22 cellular contexts compared by ENCODE assay signal in the genomic region with DNA sequence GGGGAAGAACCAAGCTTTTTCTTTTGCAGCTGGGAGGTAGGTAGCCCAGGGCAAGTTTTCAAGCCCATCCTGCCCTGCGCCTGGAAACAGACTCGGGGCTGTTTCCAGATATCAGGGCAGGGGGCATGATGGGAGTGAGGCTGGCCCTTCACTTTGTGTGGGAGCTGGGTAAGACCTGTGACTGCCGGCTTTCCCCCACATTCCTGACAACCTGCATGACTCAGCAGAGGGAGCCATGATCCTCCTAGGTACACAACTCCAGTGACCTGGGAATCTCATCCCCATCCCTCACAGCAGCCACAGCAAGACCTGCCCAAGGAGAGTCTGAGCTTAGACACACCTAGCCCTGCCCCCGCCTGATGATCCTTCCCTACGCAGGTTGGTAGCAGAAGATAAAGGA.
DNase-seq lines count a peak whose midpoint lies in the region; ATAC-seq, FAIRE-seq and TF ChIP-seq lines count a peak whose summit lies in the region.
"Had no signal": no experiment of that assay in that cellular context is flagged by ENCODE, and none has a peak within 500 bp of the region (broad histone marks: within the 10 kb centered on the region; RNA-seq: fewer than 3 reads in every experiment).

No MANE protein-coding gene starts in this region.

- H2BK5ac ChIP-seq in mesenchymal stem cell (ENCODE audit: low read depth, low read length, poor library complexity, severe bottlenecking) = no peak overlapping the region

- no peak overlapping the region for H3K14ac ChIP-seq in mesenchymal stem cell (ENCODE audit: low read length in 2 of 2)

- 0 out of 2 replicates have a peak, but pooled peaks cover 2% of the 10 kb centered on the region for H3K9me3 Mint-ChIP-seq in HFFc6
- peaks cover 6% of the 10 kb centered on the region for H3K9me3 Mint-ChIP-seq in astrocyte (ENCODE audit: unreplicated experiment)
- peaks cover 0 to 24% (median 6%) of the 10 kb centered on the region in 9 donors for H3K9me3 Mint-ChIP-seq in naive thymus-derived CD8-positive, alpha-beta T cell

- H3K9me3 ChIP-seq in A549 (no peaks in the 10 kb centered on the region), astrocyte (ENCODE audit: insufficient read depth, low read depth, low read length) (no peaks in the 10 kb centered on the region), mesenchymal stem cell (ENCODE audit: control insufficient read depth, low read length) (no peaks in the 10 kb centered on the region)
- H3K9me3 ChIP-seq: MG63, Peyer's patch had no signal

- H3K4me1 Mint-ChIP-seq in HFFc6 (ENCODE audit: low read depth) (peaks cover 13% of the 10 kb centered on the region), astrocyte (ENCODE audit: low read depth, unreplicated experiment) (peaks cover 7% of the 10 kb centered on the region)
- H3K4me1 Mint-ChIP-seq in naive thymus-derived CD8-positive, alpha-beta T cell = peaks cover 0 to 8% (median 3%) of the 10 kb centered on the region in 4 donors
- H3K4me1 Mint-ChIP-seq: CD14-positive monocyte had no signal

- no peak overlapping the region for H3K23ac ChIP-seq in mesenchymal stem cell (ENCODE audit: low read length in 2 of 2)

- H3K27ac ChIP-seq in A549 (peak overlapping the region; percentile 44 to 80; a peak in 5 of 6 replicates), astrocyte (ENCODE audit: low read depth, low read length) (no peak overlapping the region), mesenchymal stem cell (ENCODE audit: low read length, poor library complexity, severe bottlenecking) (no peak overlapping the region)
- H3K27ac ChIP-seq: Peyer's patch had no signal

- no peak overlapping the region for H3K18ac ChIP-seq in mesenchymal stem cell (ENCODE audit: low read depth in 1 of 2, low read length in 2 of 2)

- no peaks in the 10 kb centered on the region for H3K79me1 ChIP-seq in mesenchymal stem cell (replicated peaks; ENCODE audit: low read length, poor library complexity, severe bottlenecking)

- ATAC-seq in A549 = no peak
- no peak for ATAC-seq in naive thymus-derived CD8-positive, alpha-beta T cell
- ATAC-seq: HCT116 had no signal

- no peak for TF ChIP-seq POLR2A in A549 (IDR thresholded peaks at IDR 0.05; ENCODE audit: low read length)

- H2AFZ ChIP-seq in astrocyte (ENCODE audit: low read depth, low read length) (no peak overlapping the region), mesenchymal stem cell (ENCODE audit: low read depth, low read length) (no peak overlapping the region)

- FAIRE-seq in A549 (lab: Jason Lieb, UNC) (no peak), astrocyte (lab: Jason Lieb, UNC) (no peak)
- FAIRE-seq: GM19239 had no signal

- H3K4me3 ChIP-seq in A549 (no peak overlapping the region), astrocyte (ENCODE audit: insufficient read depth, low read depth, low read length) (no peak overlapping the region), mesenchymal stem cell (ENCODE audit: insufficient read depth in 1 of 2, low read depth in 1 of 2, low read length in 2 of 2) (no peak overlapping the region)
- H3K4me3 ChIP-seq: MG63, Peyer's patch had no signal

- peak overlapping the region; percentile 67; the same call in 1 of the 2 replicates for H3K4me3 Mint-ChIP-seq in HFFc6
- no peak overlapping the region for H3K4me3 Mint-ChIP-seq in astrocyte (ENCODE audit: unreplicated experiment)
- H3K4me3 Mint-ChIP-seq in naive thymus-derived CD8-positive, alpha-beta T cell = no peak overlapping the region
- H3K4me3 Mint-ChIP-seq: CD14-positive monocyte had no signal

- H2BK12ac ChIP-seq in mesenchymal stem cell (ENCODE audit: low read length in 2 of 2) = no peak overlapping the region

- peaks cover 6% of the 10 kb centered on the region for H3K79me2 ChIP-seq in astrocyte (ENCODE audit: insufficient read depth, low read length)

- H3K36me3 Mint-ChIP-seq in HFFc6 (ENCODE audit: low read depth) = peaks cover 19% of the 10 kb centered on the region
- H3K36me3 Mint-ChIP-seq in astrocyte (ENCODE audit: low read depth, unreplicated experiment) = peaks cover 16% of the 10 kb centered on the region
- peaks cover 0 to 7% (median 0%) of the 10 kb centered on the region in 3 donors for H3K36me3 Mint-ChIP-seq in naive thymus-derived CD8-positive, alpha-beta T cell
- H3K36me3 Mint-ChIP-seq: CD14-positive monocyte had no signal

- no peaks in the 10 kb centered on the region for H3K27me3 ChIP-seq in astrocyte (ENCODE audit: insufficient read depth, low read length)
- no peaks in the 10 kb centered on the region for H3K27me3 ChIP-seq in mesenchymal stem cell (ENCODE audit: control insufficient read depth in 1 of 2, insufficient read depth in 1 of 2, low read length in 2 of 2)
- H3K27me3 ChIP-seq: MG63, Peyer's patch had no signal

- no peak overlapping the region for H3K4ac ChIP-seq in mesenchymal stem cell (ENCODE audit: low read depth in 1 of 2, low read length in 2 of 2)

- CTCF ChIA-PET in A549 (lab: Yijun Ruan, JAX) = no interaction called here

- peak in 1 of 2 experiments; percentile 12 for DNase-seq in A549 (ENCODE audit: low read depth in 1 of 2, low spot score in 1 of 2)
- DNase-seq in HFFc6 = no peak
- DNase-seq in astrocyte (ENCODE audit: low read depth) = no peak
- no peak for DNase-seq in mesenchymal stem cell
- no peak for DNase-seq in superior temporal gyrus (ENCODE audit: extremely low spot score)
- no peak for DNase-seq in naive thymus-derived CD8-positive, alpha-beta T cell
- DNase-seq in ureter (ENCODE audit: low spot score) = no peak
- DNase-seq: ACHN, AML-193, DMS 273 treated with DMSO at 0.1 percent for 48 hours, EL, KBM-7, MG63, NCI-H1092 treated with DMSO at 0.1 percent for 48 hours, NCI-H1694, NCI-H2227 treated with DMSO at 0.1 percent for 48 hours, NCI-H524 treated with DMSO at 0.1 percent for 48 hours, Peyer's patch, SHP77 had no signal

- H4K20me1 ChIP-seq in astrocyte (ENCODE audit: insufficient read depth, low read length) = no peaks in the 10 kb centered on the region

- H3K4me1 ChIP-seq in A549 (peaks cover 6% of the 10 kb centered on the region; the same call in 2 of the 3 replicates), astrocyte (ENCODE audit: insufficient read depth, low read length) (peaks cover 8% of the 10 kb centered on the region), mesenchymal stem cell (ENCODE audit: control insufficient read depth, insufficient read depth, low read depth, low read length) (no peaks in the 10 kb centered on the region)
- H3K4me1 ChIP-seq: Peyer's patch had no signal

- no peak for TF ChIP-seq RAD21 in A549 (conservative IDR thresholded peaks at IDR 0.05 in 1 of 2, IDR thresholded peaks at IDR 0.05 in 1 of 2)

- H3K27me3 Mint-ChIP-seq in HFFc6 (ENCODE audit: insufficient read depth) (peaks cover under 1% of the 10 kb centered on the region), astrocyte (ENCODE audit: low read depth, unreplicated experiment) (no peaks in the 10 kb centered on the region)
- H3K27me3 Mint-ChIP-seq in naive thymus-derived CD8-positive, alpha-beta T cell = peaks cover 0 to 4% (median 0%) of the 10 kb centered on the region in 5 donors

- H3K9ac ChIP-seq in astrocyte (ENCODE audit: low read length) (no peak overlapping the region), mesenchymal stem cell (ENCODE audit: low read length) (no peak overlapping the region)

- H4K91ac ChIP-seq in mesenchymal stem cell (ENCODE audit: low read length) = peak overlapping the region; percentile 45

- H3K27ac Mint-ChIP-seq in HFFc6 (no peak overlapping the region), astrocyte (ENCODE audit: unreplicated experiment) (no peak overlapping the region)
- H3K27ac Mint-ChIP-seq in naive thymus-derived CD8-positive, alpha-beta T cell = no peak overlapping the region
- H3K27ac Mint-ChIP-seq: CD14-positive monocyte had no signal

- no peak overlapping the region; the same call in 2 of the 3 replicates for H3K4me2 ChIP-seq in A549
- peak overlapping the region; percentile 63 for H3K4me2 ChIP-seq in astrocyte (ENCODE audit: low read length)
- no peak overlapping the region for H3K4me2 ChIP-seq in mesenchymal stem cell (ENCODE audit: low read length, poor library complexity, severe bottlenecking)

- WGBS in A549 (ENCODE audit: missing lambda C conversion rate) = 81% methylated on average over 5 of the region's 5 CpGs
- WGBS in mesenchymal stem cell = 94% methylated on average over 5 of the region's 5 CpGs

- H2AK5ac ChIP-seq in mesenchymal stem cell (ENCODE audit: low read length, severe bottlenecking) = no peak overlapping the region

- H2BK120ac ChIP-seq in mesenchymal stem cell (ENCODE audit: low read depth, low read length) = no peak overlapping the region

- H4K8ac ChIP-seq in mesenchymal stem cell (ENCODE audit: low read length) = no peak overlapping the region

- POLR2A ChIA-PET in A549 (lab: Yijun Ruan, JAX) = no interaction called here
- POLR2A ChIA-PET in naive thymus-derived CD8-positive, alpha-beta T cell (lab: Charles Lee) = no interaction called here

- H3K36me3 ChIP-seq in astrocyte (ENCODE audit: insufficient read depth, low read length) (no peaks in the 10 kb centered on the region), mesenchymal stem cell (ENCODE audit: control insufficient read depth in 1 of 2, insufficient read depth in 2 of 2, low read depth in 1 of 2, low read length in 2 of 2) (no peaks in the 10 kb centered on the region)
- H3K36me3 ChIP-seq: MG63, Peyer's patch had no signal

- no peak for TF ChIP-seq EP300 in A549 (IDR thresholded peaks at IDR 0.05)

- TF ChIP-seq CTCF in A549 (IDR thresholded peaks at IDR 0.05) = no peak
- TF ChIP-seq CTCF in HFFc6 (IDR thresholded peaks at IDR 0.05) = no peak
- TF ChIP-seq CTCF in astrocyte (IDR thresholded peaks at IDR 0.05; ENCODE audit: insufficient read depth, low read depth, low read length) = no peak

- H2BK15ac ChIP-seq in mesenchymal stem cell (ENCODE audit: low read depth, poor library complexity, severe bottlenecking) = no peak overlapping the region

TF ChIP-seq in A549, 52 proteins besides CTCF, POLR2A, EP300 and RAD21:
- no peak for TF ChIP-seq NPAS2 (CRISPR knock-in tag; IDR thresholded peaks at IDR 0.05; ENCODE audit: borderline replicate concordance)
- peak; percentile 1 for TF ChIP-seq MAFK (IDR thresholded peaks at IDR 0.05; ENCODE audit: partially characterized antibody)

Comparison
In these comparisons a context has a peak if more than half of its experiments do, and no peak if none do; other contexts are left out.
1. H3K27ac ChIP-seq: peak in A549 (2 of 2); none in astrocyte (single experiment) and mesenchymal stem cell (single experiment).